In genomic region chr12:91178139-91178561, GRCh38 we compare ENCODE assay signal across 8 cellular contexts. TPM values are rescaled to one million over a fixed set of nuclear protein-coding genes. Genes with fewer than 3 reads are reported as not detected.
A peak's percentile ranks its signal among the peaks of the same experiment; 100 is the strongest.
DNase-seq lines count a peak whose midpoint lies in the region; ATAC-seq, FAIRE-seq and TF ChIP-seq lines count a peak whose summit lies in the region.

No MANE protein-coding gene starts in this region.

- no peak overlapping the region for H3K4me3 ChIP-seq in astrocyte (ENCODE audit: insufficient read depth, low read depth, low read length)
- peak overlapping the region in 3 of 4 donors; percentile 17 to 42 (median 40) for H3K4me3 ChIP-seq in upper lobe of left lung

- H3K9ac ChIP-seq in astrocyte (ENCODE audit: low read length), result peak overlapping the region; percentile 41

- H3K4me1 ChIP-seq in astrocyte (ENCODE audit: insufficient read depth, low read length) (peaks cover 16% of the 10 kb centered on the region), upper lobe of left lung (no peaks in the 10 kb centered on the region)

- CTCF ChIA-PET in activated CD4-positive, alpha-beta memory T cell treated with anti-CD3 and anti-CD28 coated beads, Interleukin-2, amount 10 ng/mL, durations not matched to agents 7 days and 5 days (lab: Charles Lee), result no interaction called here

- TF ChIP-seq CTCF in 22Rv1 (IDR thresholded peaks at IDR 0.05) (peak; percentile 73), astrocyte (IDR thresholded peaks at IDR 0.05; ENCODE audit: insufficient read depth, low read depth, low read length) (peak; percentile 25), upper lobe of left lung (IDR thresholded peaks at IDR 0.05) (peak in 4 of 6 experiments; percentile 33 to 51 (median 43)), GM13976 (IDR thresholded peaks at IDR 0.05; ENCODE audit: borderline replicate concordance, control extremely low read depth, extremely low read depth, insufficient read depth, missing control alignments) (no peak)

- H3K36me3 ChIP-seq in astrocyte (ENCODE audit: insufficient read depth, low read length), result no peaks in the 10 kb centered on the region
- no peaks in the 10 kb centered on the region for H3K36me3 ChIP-seq in upper lobe of left lung

- no peaks in the 10 kb centered on the region for H3K36me3 Mint-ChIP-seq in astrocyte (ENCODE audit: low read depth, unreplicated experiment)
- H3K36me3 Mint-ChIP-seq in activated CD4-positive, alpha-beta memory T cell treated with anti-CD3 and anti-CD28 coated beads, Interleukin-2, amount 10 ng/mL, durations not matched to agents 7 days and 5 days (ENCODE audit: low read depth), result no peaks in the 10 kb centered on the region

- POLR2A ChIA-PET in activated CD4-positive, alpha-beta memory T cell treated with anti-CD3 and anti-CD28 coated beads, Interleukin-2, amount 10 ng/mL, durations not matched to agents 7 days and 5 days (lab: Charles Lee), result no interaction called here

- peak; percentile 32 for FAIRE-seq in astrocyte (lab: Jason Lieb, UNC)

- H3K27me3 ChIP-seq in astrocyte (ENCODE audit: insufficient read depth, low read length), result no peaks in the 10 kb centered on the region
- no peaks in the 10 kb centered on the region for H3K27me3 ChIP-seq in upper lobe of left lung

- H3K9me3 Mint-ChIP-seq in astrocyte (ENCODE audit: unreplicated experiment), result no peaks in the 10 kb centered on the region
- H3K9me3 Mint-ChIP-seq in activated CD4-positive, alpha-beta memory T cell treated with anti-CD3 and anti-CD28 coated beads, Interleukin-2, amount 10 ng/mL, durations not matched to agents 7 days and 5 days, result no peaks in the 10 kb centered on the region

- no peaks in the 10 kb centered on the region for H3K79me2 ChIP-seq in astrocyte (ENCODE audit: insufficient read depth, low read length)

- ATAC-seq in HG03432 (IDR thresholded peaks at IDR 0.05; ENCODE audit: unreplicated experiment) (peak; percentile 50), upper lobe of left lung (ENCODE audit: low FRiP score in 2 of 2) (peak in 1 of 2 donors; percentile 72)

- H3K4me1 Mint-ChIP-seq in astrocyte (ENCODE audit: low read depth, unreplicated experiment), result no peaks in the 10 kb centered on the region
- H3K4me1 Mint-ChIP-seq in activated CD4-positive, alpha-beta memory T cell treated with anti-CD3 and anti-CD28 coated beads, Interleukin-2, amount 10 ng/mL, durations not matched to agents 7 days and 5 days, result no peaks in the 10 kb centered on the region

- TF ChIP-seq POLR2A in upper lobe of left lung (IDR thresholded peaks at IDR 0.05), result no peak

- H3K27ac ChIP-seq in 22Rv1, result no peak overlapping the region
- H3K27ac ChIP-seq in astrocyte (ENCODE audit: low read depth, low read length), result no peak overlapping the region
- peak overlapping the region; percentile 24 to 76 (median 70) for H3K27ac ChIP-seq in upper lobe of left lung

- H3K27me3 Mint-ChIP-seq in astrocyte (ENCODE audit: low read depth, unreplicated experiment), result no peaks in the 10 kb centered on the region
- H3K27me3 Mint-ChIP-seq in activated CD4-positive, alpha-beta memory T cell treated with anti-CD3 and anti-CD28 coated beads, Interleukin-2, amount 10 ng/mL, durations not matched to agents 7 days and 5 days, result no peaks in the 10 kb centered on the region

- TF ChIP-seq EP300 in upper lobe of left lung (IDR thresholded peaks at IDR 0.05), result no peak

- 52 to 53% methylated on average over 7 of the region's 7 CpGs for WGBS in upper lobe of left lung, 2 donors

- no peak overlapping the region for H3K4me3 Mint-ChIP-seq in astrocyte (ENCODE audit: unreplicated experiment)
- no peak overlapping the region for H3K4me3 Mint-ChIP-seq in activated CD4-positive, alpha-beta memory T cell treated with anti-CD3 and anti-CD28 coated beads, Interleukin-2, amount 10 ng/mL, durations not matched to agents 7 days and 5 days

- peak overlapping the region; percentile 52 for H3K4me2 ChIP-seq in astrocyte (ENCODE audit: low read length)

- peak overlapping the region; percentile 70 for H2AFZ ChIP-seq in astrocyte (ENCODE audit: low read depth, low read length)

- no peaks in the 10 kb centered on the region for H3K9me3 ChIP-seq in astrocyte (ENCODE audit: insufficient read depth, low read depth, low read length)
- H3K9me3 ChIP-seq in upper lobe of left lung, result no peaks in the 10 kb centered on the region

- H4K20me1 ChIP-seq in astrocyte (ENCODE audit: insufficient read depth, low read length), result no peaks in the 10 kb centered on the region

- in situ Hi-C loops in GM13976 (cut with MboI; ENCODE audit: low sequenced_read_pairs, unreplicated experiment), result no loop called here

- H3K27ac Mint-ChIP-seq in astrocyte (ENCODE audit: unreplicated experiment), result no peak overlapping the region
- no peak overlapping the region for H3K27ac Mint-ChIP-seq in activated CD4-positive, alpha-beta memory T cell treated with anti-CD3 and anti-CD28 coated beads, Interleukin-2, amount 10 ng/mL, durations not matched to agents 7 days and 5 days

- DNase-seq in astrocyte (ENCODE audit: low read depth), result peak; percentile 8
- peak; percentile 64 for DNase-seq in left kidney (ENCODE audit: low read depth, low spot score)
- DNase-seq in upper lobe of left lung, result no peak
- no peak for DNase-seq in GM13976 (ENCODE audit: low spot score)
- DNase-seq in mesenteric fat pad (ENCODE audit: low spot score), result no peak
- no peak for DNase-seq in activated CD4-positive, alpha-beta memory T cell treated with anti-CD3 and anti-CD28 coated beads, Interleukin-2, amount 10 ng/mL, durations not matched to agents 7 days and 5 days

RNA-seq across cellular contexts. Expression of gene DCN, which starts 4.5 kb away (rescaled TPM):
- total RNA-seq in astrocyte (0.57 and 0.87 TPM in 2 replicates), upper lobe of left lung (1,000 to 10,000 TPM in 1 of 6 donors, 100 to 1,000 TPM in 5; 163 to 1,140 (median 478) TPM), mesenteric fat pad (1,241 TPM)
- total RNA-seq in activated CD4-positive, alpha-beta memory T cell treated with anti-CD3 and anti-CD28 coated beads, Interleukin-2, amount 10 ng/mL, durations not matched to agents 7 days and 5 days, result not detected

Comparison
In these comparisons a context has a peak if more than half of its experiments do, and no peak if none do; other contexts are left out.
1. H3K27ac ChIP-seq: peak in upper lobe of left lung (4 of 4); none in 22Rv1 (single experiment) and astrocyte (single experiment).
2. DNase-seq: peak in astrocyte (single experiment) and left kidney (single experiment); none in upper lobe of left lung (0 of 2), GM13976 (single experiment), mesenteric fat pad (single experiment) and activated CD4-positive, alpha-beta memory T cell treated with anti-CD3 and anti-CD28 coated beads, Interleukin-2, amount 10 ng/mL, durations not matched to agents 7 days and 5 days (single experiment).
3. RNA of gene DCN, which starts 4.5 kb away (total RNA-seq): 1,241 TPM in mesenteric fat pad (single experiment) and 163 to 1,140 TPM in upper lobe of left lung; 0.57 to 0.87 TPM in astrocyte and not detected in activated CD4-positive, alpha-beta memory T cell treated with anti-CD3 and anti-CD28 coated beads, Interleukin-2, amount 10 ng/mL, durations not matched to agents 7 days and 5 days; every median in the first group is over 10 times any median in the second.